Comparison of ENCODE assay signal across 9 cellular contexts in the genomic region with DNA sequence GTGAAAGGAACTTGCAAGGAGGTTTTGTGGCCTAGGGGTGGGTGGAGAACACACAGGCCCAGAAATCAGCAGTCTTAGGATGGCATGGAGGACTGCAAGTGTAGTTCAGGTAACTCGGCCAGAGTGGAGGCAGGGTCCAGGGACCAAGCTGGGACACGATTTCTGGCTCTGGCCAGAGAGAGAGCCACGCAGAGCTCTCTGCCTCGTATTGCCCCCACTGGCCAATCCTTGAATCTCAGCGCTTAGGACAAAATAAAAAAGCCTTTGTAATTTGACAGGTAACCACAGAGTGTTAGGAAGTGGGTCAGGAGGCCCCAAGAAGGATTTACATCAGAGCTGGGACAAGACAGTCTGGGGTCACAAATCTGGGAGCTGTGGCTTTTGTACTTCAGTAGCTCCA. TPM values are rescaled to one million over a fixed set of nuclear protein-coding genes. Genes with fewer than 3 reads are reported as not detected.
DNase-seq lines count a peak whose midpoint lies in the region; ATAC-seq and TF ChIP-seq lines count a peak whose summit lies in the region.
"Had no signal": no experiment of that assay in that cellular context is flagged by ENCODE, and none has a peak within 500 bp of the region (broad histone marks: within the 10 kb centered on the region; RNA-seq: fewer than 3 reads in every experiment).

No MANE protein-coding gene starts in this region.

- no peaks in the 10 kb centered on the region for H3K27me3 ChIP-seq in prostate gland (replicated peaks; ENCODE audit: insufficient read depth)

- H3K27ac ChIP-seq in prostate gland = no peak overlapping the region

- no peaks in the 10 kb centered on the region for H3K9me3 ChIP-seq in prostate gland

- no peak overlapping the region for H3K4me3 Mint-ChIP-seq in nephron

- peaks cover 44% of the 10 kb centered on the region for H3K4me1 Mint-ChIP-seq in nephron

- TF ChIP-seq CTCF in nephron (IDR thresholded peaks at IDR 0.05; ENCODE audit: unreplicated experiment in 3 of 3) = peak; percentile 34 to 40 (median 39)
- TF ChIP-seq CTCF in prostate gland (IDR thresholded peaks at IDR 0.05) = peak in 1 of 4 experiments; percentile 21

- no peak overlapping the region for H3K4me3 ChIP-seq in prostate gland

- peaks cover 10% of the 10 kb centered on the region for H3K36me3 Mint-ChIP-seq in nephron (ENCODE audit: low read depth)

- ATAC-seq in GM21528 (IDR thresholded peaks at IDR 0.05; ENCODE audit: low FRiP score, unreplicated experiment) = no peak

- no peak for TF ChIP-seq POLR2A in prostate gland (IDR thresholded peaks at IDR 0.05)

- H3K27me3 Mint-ChIP-seq in nephron (ENCODE audit: low read depth) = no peaks in the 10 kb centered on the region

- intact Hi-C loops in prostate gland (cut with DNase I) = no loop called here

- DNase-seq in ELF-1 (ENCODE audit: low read depth, low spot score) (peak; percentile 51), M059J (ENCODE audit: low read depth) (peak; percentile 13), cerebellar cortex (ENCODE audit: low spot score) (peak; percentile 52), KG1 (lab: John Stamatoyannopoulos, UW) (no peak), prostate gland (ENCODE audit: low spot score) (no peak), NCI-H446 treated with DMSO at 0.1 percent for 48 hours (lab: John Stamatoyannopoulos, UW) (no peak)
- DNase-seq: NCI-H1105 treated with DMSO at 0.1 percent for 48 hours had no signal

- peaks cover 3% of the 10 kb centered on the region for H3K4me1 ChIP-seq in prostate gland (replicated peaks)

- H3K36me3 ChIP-seq in prostate gland = no peaks in the 10 kb centered on the region

- no peaks in the 10 kb centered on the region for H3K9me3 Mint-ChIP-seq in nephron

- WGBS in prostate gland = 27% methylated on average over 5 of the region's 5 CpGs

- peak overlapping the region in 1 of 3 experiments; percentile 58 for H3K27ac Mint-ChIP-seq in nephron

RNA-seq across cellular contexts. Expression of gene MAP3K1, which starts 11.7 kb away (rescaled TPM):
- 10.2 and 15.4 TPM in 2 replicates for total RNA-seq in M059J (2014; rRNA removed; shearing (Covaris generic))
- 10 to 100 TPM; 31.7 to 40.6 TPM for total RNA-seq in prostate gland

Comparison
In these comparisons a context has a peak if more than half of its experiments do, and no peak if none do; other contexts are left out.
1. DNase-seq: peak in ELF-1 (single experiment), M059J (single experiment) and cerebellar cortex (single experiment); none in KG1 (single experiment), prostate gland (single experiment) and NCI-H446 treated with DMSO at 0.1 percent for 48 hours (single experiment).